ENCODE assay signal across 15 cellular contexts in genomic region chr12:132492951-132493350, GRCh38. TPM values are rescaled to one million over a fixed set of nuclear protein-coding genes. Genes with fewer than 3 reads are reported as not detected.
DNase-seq lines count a peak whose midpoint lies in the region; ATAC-seq and TF ChIP-seq lines count a peak whose summit lies in the region.
"Had no signal": no experiment of that assay in that cellular context is flagged by ENCODE, and none has a peak within 500 bp of the region (broad histone marks: within the 10 kb centered on the region; RNA-seq: fewer than 3 reads in every experiment).

No MANE protein-coding gene starts in this region.

- CTCF ChIA-PET in MCF 10A (lab: Yijun Ruan, JAX): interaction anchor here (0.6 to 1.1 kb wide), 3 partner anchors 22 to 123 kb away, joined by 3 to 7 read pairs (median 3); no protein-coding TSS in a partner anchor

- no peak overlapping the region for H3K4me3 Mint-ChIP-seq in MCF 10A (ENCODE audit: unreplicated experiment)
- H3K4me3 Mint-ChIP-seq in activated T-helper 2 cell treated with anti-CD3 and anti-CD28 coated beads, Interferon-gamma antibody, Interleukin-2, Interleukin-4, amounts not matched to agents 10 μg/mL and 5 μg/mL and 100 μg/mL, durations not matched to agents 14 hours and 24 hours and 36 hours (ENCODE audit: low read depth): peak overlapping the region; percentile 67
- peak overlapping the region; percentile 68 to 94 (median 84) for H3K4me3 Mint-ChIP-seq in naive B cell
- H3K4me3 Mint-ChIP-seq in type B pancreatic cell: peak overlapping the region; percentile 84

- H3K4me1 ChIP-seq in breast epithelium: peaks cover 40 to 58% of the 10 kb centered on the region in 2 donors

- ATAC-seq in naive B cell (ENCODE audit: low read depth in 2 of 2) (no peak), GM18870 (IDR thresholded peaks at IDR 0.05; ENCODE audit: unreplicated experiment) (no peak)

- H3K27me3 ChIP-seq in breast epithelium (no peaks in the 10 kb centered on the region), brain microvascular endothelial cell (replicated peaks) (no peaks in the 10 kb centered on the region)
- H3K27me3 ChIP-seq: spleen had no signal

- TF ChIP-seq CTCF in breast epithelium (IDR thresholded peaks at IDR 0.05): no peak
- TF ChIP-seq CTCF in MCF 10A (IDR thresholded peaks at IDR 0.05; ENCODE audit: unreplicated experiment): no peak
- TF ChIP-seq CTCF in type B pancreatic cell (conservative IDR thresholded peaks at IDR 0.05): no peak
- no peak for TF ChIP-seq CTCF in brain microvascular endothelial cell (IDR thresholded peaks at IDR 0.05; ENCODE audit: low read depth, low read length, missing control alignments)

- no peaks in the 10 kb centered on the region for H3K27me3 Mint-ChIP-seq in MCF 10A (ENCODE audit: insufficient read depth, unreplicated experiment)
- H3K27me3 Mint-ChIP-seq in activated T-helper 2 cell treated with anti-CD3 and anti-CD28 coated beads, Interferon-gamma antibody, Interleukin-2, Interleukin-4, amounts not matched to agents 10 μg/mL and 5 μg/mL and 100 μg/mL, durations not matched to agents 14 hours and 24 hours and 36 hours (ENCODE audit: low read depth): no peaks in the 10 kb centered on the region
- H3K27me3 Mint-ChIP-seq in naive B cell: no peaks in the 10 kb centered on the region
- H3K27me3 Mint-ChIP-seq in type B pancreatic cell: peaks cover 3% of the 10 kb centered on the region
- H3K27me3 Mint-ChIP-seq: activated naive CD4-positive, alpha-beta T cell treated with anti-CD3 and anti-CD28 coated beads, Interleukin-2, amount 10 ng/mL, durations not matched to agents 7 days and 5 days had no signal

- peaks cover 8% of the 10 kb centered on the region for H3K4me1 Mint-ChIP-seq in MCF 10A (ENCODE audit: insufficient read depth, unreplicated experiment)
- peaks cover 31% of the 10 kb centered on the region for H3K4me1 Mint-ChIP-seq in activated T-helper 2 cell treated with anti-CD3 and anti-CD28 coated beads, Interferon-gamma antibody, Interleukin-2, Interleukin-4, amounts not matched to agents 10 μg/mL and 5 μg/mL and 100 μg/mL, durations not matched to agents 14 hours and 24 hours and 36 hours (ENCODE audit: low read depth)
- peaks cover 53 to 74% (median 64%) of the 10 kb centered on the region in 3 donors for H3K4me1 Mint-ChIP-seq in naive B cell
- peaks cover 35% of the 10 kb centered on the region for H3K4me1 Mint-ChIP-seq in type B pancreatic cell (ENCODE audit: unreplicated experiment)

- H3K4me3 ChIP-seq in breast epithelium (peak overlapping the region in 2 of 3 donors; percentile 13 to 94), brain microvascular endothelial cell (ENCODE audit: low read depth, low read length) (no peak overlapping the region)
- H3K4me3 ChIP-seq: SJSA1 had no signal

- H3K27ac ChIP-seq in breast epithelium (peak overlapping the region; percentile 74 to 75), brain microvascular endothelial cell (no peak overlapping the region)
- H3K27ac ChIP-seq: SJSA1 had no signal

- POLR2A ChIA-PET in MCF 10A (lab: Yijun Ruan, JAX): no interaction called here

- no peaks in the 10 kb centered on the region for H3K9me3 ChIP-seq in breast epithelium
- H3K9me3 ChIP-seq: SJSA1, spleen had no signal

- no peak overlapping the region for H3K27ac Mint-ChIP-seq in MCF 10A (ENCODE audit: low read depth, unreplicated experiment)
- H3K27ac Mint-ChIP-seq in activated T-helper 2 cell treated with anti-CD3 and anti-CD28 coated beads, Interferon-gamma antibody, Interleukin-2, Interleukin-4, amounts not matched to agents 10 μg/mL and 5 μg/mL and 100 μg/mL, durations not matched to agents 14 hours and 24 hours and 36 hours: no peak overlapping the region
- peak overlapping the region in 3 of 6 donors; percentile 22 to 89 (median 56) for H3K27ac Mint-ChIP-seq in naive B cell
- peak overlapping the region; percentile 94 for H3K27ac Mint-ChIP-seq in type B pancreatic cell
- H3K27ac Mint-ChIP-seq: activated naive CD4-positive, alpha-beta T cell treated with anti-CD3 and anti-CD28 coated beads, Interleukin-2, amount 10 ng/mL, durations not matched to agents 7 days and 5 days had no signal

- H3K36me3 Mint-ChIP-seq in MCF 10A (ENCODE audit: insufficient read depth, unreplicated experiment) (no peaks in the 10 kb centered on the region), naive B cell (no peaks in the 10 kb centered on the region), type B pancreatic cell (no peaks in the 10 kb centered on the region)
- peaks cover 12% of the 10 kb centered on the region for H3K36me3 Mint-ChIP-seq in activated T-helper 2 cell treated with anti-CD3 and anti-CD28 coated beads, Interferon-gamma antibody, Interleukin-2, Interleukin-4, amounts not matched to agents 10 μg/mL and 5 μg/mL and 100 μg/mL, durations not matched to agents 14 hours and 24 hours and 36 hours (ENCODE audit: low read depth)

- H3K9me3 Mint-ChIP-seq in MCF 10A (ENCODE audit: unreplicated experiment) (no peaks in the 10 kb centered on the region), naive B cell (peaks cover 0 to 2% (median 0%) of the 10 kb centered on the region in 7 donors), type B pancreatic cell (no peaks in the 10 kb centered on the region)
- no peaks in the 10 kb centered on the region for H3K9me3 Mint-ChIP-seq in activated T-helper 2 cell treated with anti-CD3 and anti-CD28 coated beads, Interferon-gamma antibody, Interleukin-2, Interleukin-4, amounts not matched to agents 10 μg/mL and 5 μg/mL and 100 μg/mL, durations not matched to agents 14 hours and 24 hours and 36 hours
- H3K9me3 Mint-ChIP-seq: activated naive CD4-positive, alpha-beta T cell treated with anti-CD3 and anti-CD28 coated beads, Interleukin-2, amount 10 ng/mL, durations not matched to agents 7 days and 5 days had no signal

- H3K36me3 ChIP-seq in breast epithelium: no peaks in the 10 kb centered on the region
- no peaks in the 10 kb centered on the region for H3K36me3 ChIP-seq in brain microvascular endothelial cell (replicated peaks)
- H3K36me3 ChIP-seq: SJSA1 had no signal

- no peak for DNase-seq in breast epithelium (ENCODE audit: low spot score in 2 of 2)
- DNase-seq in MCF 10A (ENCODE audit: unreplicated experiment): no peak
- no peak for DNase-seq in activated T-helper 2 cell treated with anti-CD3 and anti-CD28 coated beads, Interferon-gamma antibody, Interleukin-2, Interleukin-4, amounts not matched to agents 10 μg/mL and 5 μg/mL and 100 μg/mL, durations not matched to agents 14 hours and 24 hours and 36 hours (ENCODE audit: low spot score)
- no peak for DNase-seq in naive B cell
- no peak for DNase-seq in type B pancreatic cell (ENCODE audit: extremely low spot score, unreplicated experiment)
- no peak for DNase-seq in central memory CD4-positive, alpha-beta T cell
- no peak for DNase-seq in brain microvascular endothelial cell
- DNase-seq: activated naive CD4-positive, alpha-beta T cell treated with anti-CD3 and anti-CD28 coated beads, Interleukin-2, amount 10 ng/mL, durations not matched to agents 7 days and 5 days; cortex of kidney; foreskin fibroblast; NCI-H1694; NCI-H748 treated with DMSO at 0.1 percent for 48 hours; spleen had no signal

- no peak for TF ChIP-seq POLR2A in breast epithelium (IDR thresholded peaks at IDR 0.05)

- in situ Hi-C loops in brain microvascular endothelial cell (cut with HindIII; ENCODE audit: low pct_ligation_motif_present, low sequenced_read_pairs): no loop called here

- no TSS peak for BruUV-seq in MCF 10A (replicated peaks; lab: Mats Ljungman, UMichigan)

- intact Hi-C loops in breast epithelium (cut with DNase I; ENCODE audit: low total_unique reads): loop anchor here (10.0 kb wide), 1 partner anchor 348 kb away; the partner anchor contains the start of genes DDX51 and NOC4L
- intact Hi-C loops in MCF 10A (cut with micrococcal nuclease): no loop called here
- intact Hi-C loops in activated T-helper 2 cell treated with anti-CD3 and anti-CD28 coated beads, Interferon-gamma antibody, Interleukin-2, Interleukin-4, amounts not matched to agents 10 μg/mL and 5 μg/mL and 100 μg/mL, durations not matched to agents 14 hours and 24 hours and 36 hours (cut with micrococcal nuclease): loop anchor here (10.0 kb wide), 1 partner anchor 308 kb away; no protein-coding TSS in a partner anchor

RNA-seq across cellular contexts. Expression of gene FBRSL1, which starts 3.0 kb away (rescaled TPM):
- total RNA-seq in breast epithelium (1 to 10 TPM; 3.5 to 9.8 (median 7.2) TPM), MCF 10A (2022) (47.4 and 48.8 TPM in 2 replicates), type B pancreatic cell (ENCODE audit: low replicate concordance) (108 TPM in 2 replicates)
- 66.0 and 67.3 TPM in 2 replicates for total RNA-seq in activated T-helper 2 cell treated with anti-CD3 and anti-CD28 coated beads, Interferon-gamma antibody, Interleukin-2, Interleukin-4, amounts not matched to agents 10 μg/mL and 5 μg/mL and 100 μg/mL, durations not matched to agents 14 hours and 24 hours and 36 hours
- polyA plus RNA-seq in naive B cell (ENCODE audit: low read depth in 6 of 6): 1 to 10 TPM in 5 of 6 donors, under 1 TPM in 1; 0.60 to 5.8 (median 2.9) TPM
